In the genomic region with DNA sequence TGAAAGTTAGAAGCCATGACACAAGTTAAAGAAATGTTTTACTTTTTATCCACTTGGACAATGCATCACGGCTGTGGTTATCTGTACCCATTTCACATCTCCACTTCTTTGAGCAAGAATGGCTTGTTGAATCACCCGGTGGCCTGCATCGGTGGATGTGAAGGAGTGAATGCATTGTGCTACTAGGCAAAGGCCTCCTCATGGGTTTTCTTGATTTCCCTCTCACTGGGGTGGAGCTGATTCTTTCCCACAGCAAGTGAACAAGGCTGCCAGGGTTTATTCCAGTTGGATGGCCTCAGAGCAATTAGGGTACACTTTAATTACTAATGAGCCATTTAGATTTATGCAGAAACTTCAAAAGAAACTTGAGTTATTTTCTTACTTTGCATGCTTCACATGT, we compare ENCODE assay signal across 20 cellular contexts.
"Had no signal": no experiment of that assay in that cellular context is flagged by ENCODE, and none has a peak within 500 bp of the region (broad histone marks: within the 10 kb centered on the region; RNA-seq: fewer than 3 reads in every experiment).

No MANE protein-coding gene starts in this region.

- ATAC-seq: activated naive CD8-positive, alpha-beta T cell treated with anti-CD3 and anti-CD28 coated beads, Interleukin-2, amount 50 U/mL, for 24 hours; activated T-cell treated with anti-CD3 and anti-CD28 coated beads, Interleukin-2, amount 50 U/mL, for 4 hours had no signal

- DNase-seq: activated CD4-positive, alpha-beta memory T cell treated with anti-CD3 and anti-CD28 coated beads for 36 hours; activated CD4-positive, alpha-beta T cell treated with anti-CD3 and anti-CD28 coated beads, Interleukin-2, amount 50 U/mL, for 1 hour; activated CD8-positive, alpha-beta memory T cell treated with anti-CD3 and anti-CD28 coated beads, Interleukin-2, amount 50 U/mL, for 4 hours; activated gamma-delta T cell treated with Interleukin-2 at 50 U/mL for 16 hours; activated naive CD4-positive, alpha-beta T cell treated with anti-CD3 and anti-CD28 coated beads, Interleukin-2, amount 10 ng/mL, durations not matched to agents 7 days and 5 days; activated naive CD8-positive, alpha-beta T cell treated with anti-CD3 and anti-CD28 coated beads, Interleukin-2, amount 50 U/mL, for 24 hours; activated T-cell treated with anti-CD3 and anti-CD28 coated beads for 4 hours; activated T-cell treated with anti-CD3 and anti-CD28 coated beads, Interleukin-2, amount 50 U/mL, for 4 hours; aorta; cerebellar nuclear complex; Karpas-422; NCI-H1417 treated with DMSO at 0.1 percent for 48 hours; NCI-H187 treated with DMSO at 0.1 percent for 48 hours; NCI-H2081; NCI-H226; NCI-H524 treated with DMSO at 0.1 percent for 48 hours; Peyer's patch; RPMI8226; SJCRH30; T1000 had no signal
